In the genomic region with DNA sequence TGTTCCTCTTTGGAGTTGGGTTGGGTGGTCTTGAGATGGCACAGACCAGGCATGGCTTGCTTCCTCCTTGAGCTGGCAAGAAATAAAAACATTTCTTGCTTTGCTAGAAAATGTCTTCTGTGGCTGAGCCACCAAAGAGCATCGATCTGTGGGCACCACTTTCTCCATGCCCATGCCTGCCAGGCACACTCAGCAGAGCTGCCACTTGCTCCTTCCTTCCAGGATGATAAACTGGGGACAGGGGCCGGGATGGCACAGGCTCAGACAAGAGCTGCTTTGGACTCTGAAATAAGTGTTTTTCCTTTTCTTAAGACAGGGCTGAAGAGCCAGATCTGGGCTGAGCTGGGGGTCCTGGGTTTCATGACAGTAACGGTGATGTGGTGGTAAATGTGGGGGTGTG, we compare ENCODE assay signal across 24 cellular contexts. TPM values are rescaled to one million over a fixed set of nuclear protein-coding genes. Genes with fewer than 3 reads are reported as not detected.
DNase-seq lines count a peak whose midpoint lies in the region; ATAC-seq and TF ChIP-seq lines count a peak whose summit lies in the region.
"Had no signal": no experiment of that assay in that cellular context is flagged by ENCODE, and none has a peak within 500 bp of the region (broad histone marks: within the 10 kb centered on the region; RNA-seq: fewer than 3 reads in every experiment).

No MANE protein-coding gene starts in this region.

- peaks cover 14% of the 10 kb centered on the region for H3K4me1 Mint-ChIP-seq in activated CD4-positive, alpha-beta T cell treated with anti-CD3 and anti-CD28 coated beads, Interleukin-2, amount 10 ng/mL, durations not matched to agents 24 days and 14 days
- H3K4me1 Mint-ChIP-seq in activated CD4-positive, alpha-beta T cell treated with anti-CD3 and anti-CD28 coated beads for 36 hours: peaks cover 13% of the 10 kb centered on the region
- peaks cover 10% of the 10 kb centered on the region for H3K4me1 Mint-ChIP-seq in activated CD8-positive, alpha-beta T cell treated with anti-CD3 and anti-CD28 coated beads for 36 hours (ENCODE audit: low read depth)

- peaks cover 4% of the 10 kb centered on the region for H3K36me3 Mint-ChIP-seq in activated CD4-positive, alpha-beta T cell treated with anti-CD3 and anti-CD28 coated beads, Interleukin-2, amount 10 ng/mL, durations not matched to agents 24 days and 14 days (ENCODE audit: low read depth)
- peaks cover 8% of the 10 kb centered on the region for H3K36me3 Mint-ChIP-seq in activated CD4-positive, alpha-beta T cell treated with anti-CD3 and anti-CD28 coated beads for 36 hours (ENCODE audit: low read depth)
- H3K36me3 Mint-ChIP-seq in activated CD8-positive, alpha-beta T cell treated with anti-CD3 and anti-CD28 coated beads for 36 hours (ENCODE audit: low read depth): peaks cover 4% of the 10 kb centered on the region

- H3K36me3 ChIP-seq in esophagus (ENCODE audit: control insufficient read depth in 2 of 2, insufficient read depth in 2 of 2, low read length in 1 of 2): no peaks in the 10 kb centered on the region
- peaks cover 0 to 3% (median 0%) of the 10 kb centered on the region in 4 donors for H3K36me3 ChIP-seq in sigmoid colon
- no peaks in the 10 kb centered on the region for H3K36me3 ChIP-seq in vagina
- H3K36me3 ChIP-seq in brain microvascular endothelial cell (replicated peaks): no peaks in the 10 kb centered on the region

- H3K9me3 Mint-ChIP-seq in activated CD4-positive, alpha-beta T cell treated with anti-CD3 and anti-CD28 coated beads, Interleukin-2, amount 10 ng/mL, durations not matched to agents 24 days and 14 days: no peaks in the 10 kb centered on the region
- H3K9me3 Mint-ChIP-seq in activated CD4-positive, alpha-beta T cell treated with anti-CD3 and anti-CD28 coated beads for 36 hours (ENCODE audit: low read depth): no peaks in the 10 kb centered on the region
- no peaks in the 10 kb centered on the region for H3K9me3 Mint-ChIP-seq in activated CD8-positive, alpha-beta T cell treated with anti-CD3 and anti-CD28 coated beads for 36 hours
- H3K9me3 Mint-ChIP-seq: CD8-positive, alpha-beta T cell; effector memory CD8-positive, alpha-beta T cell; naive thymus-derived CD8-positive, alpha-beta T cell; stimulated activated naive CD8-positive, alpha-beta T cell treated with anti-CD3 and anti-CD28 coated beads, Interleukin-15, amount 100 ng/mL, for 72 hours had no signal

- no peak overlapping the region for H3K4me3 Mint-ChIP-seq in activated CD4-positive, alpha-beta T cell treated with anti-CD3 and anti-CD28 coated beads, Interleukin-2, amount 10 ng/mL, durations not matched to agents 24 days and 14 days
- H3K4me3 Mint-ChIP-seq in activated CD4-positive, alpha-beta T cell treated with anti-CD3 and anti-CD28 coated beads for 36 hours: no peak overlapping the region
- H3K4me3 Mint-ChIP-seq in activated CD8-positive, alpha-beta T cell treated with anti-CD3 and anti-CD28 coated beads for 36 hours: no peak overlapping the region
- H3K4me3 Mint-ChIP-seq: CD8-positive, alpha-beta T cell; effector memory CD8-positive, alpha-beta T cell; naive thymus-derived CD8-positive, alpha-beta T cell; stimulated activated naive CD8-positive, alpha-beta T cell treated with anti-CD3 and anti-CD28 coated beads, Interleukin-15, amount 100 ng/mL, for 72 hours had no signal

- no peak for TF ChIP-seq CTCF in sigmoid colon (IDR thresholded peaks at IDR 0.05)
- no peak for TF ChIP-seq CTCF in vagina (IDR thresholded peaks at IDR 0.05)
- no peak for TF ChIP-seq CTCF in brain microvascular endothelial cell (IDR thresholded peaks at IDR 0.05; ENCODE audit: low read depth, low read length, missing control alignments)
- no peak for TF ChIP-seq CTCF in activated CD8-positive, alpha-beta T cell treated with anti-CD3 and anti-CD28 coated beads for 36 hours (IDR thresholded peaks at IDR 0.05)

- no peak for ATAC-seq in activated CD4-positive, alpha-beta T cell treated with anti-CD3 and anti-CD28 coated beads for 36 hours
- no peak for ATAC-seq in activated CD8-positive, alpha-beta T cell treated with anti-CD3 and anti-CD28 coated beads for 36 hours
- ATAC-seq: activated CD4-positive, CD25-positive, alpha-beta regulatory T cell treated with anti-CD3 and anti-CD28 coated beads, Interleukin-2, amount 50 U/mL, for 24 hours; CD8-positive, alpha-beta T cell; effector memory CD8-positive, alpha-beta T cell; naive thymus-derived CD8-positive, alpha-beta T cell; stimulated activated naive CD8-positive, alpha-beta T cell treated with anti-CD3 and anti-CD28 coated beads, Interleukin-15, amount 100 ng/mL, for 72 hours had no signal

- H3K4me1 ChIP-seq in esophagus (ENCODE audit: control insufficient read depth in 2 of 2, insufficient read depth in 2 of 2, low read length in 1 of 2) (peaks cover 8 to 41% of the 10 kb centered on the region in 2 donors), sigmoid colon (peaks cover 0 to 97% (median 94%) of the 10 kb centered on the region in 4 donors), vagina (peaks cover 90% of the 10 kb centered on the region)

- TF ChIP-seq POLR2A in sigmoid colon (IDR thresholded peaks at IDR 0.05): no peak
- TF ChIP-seq POLR2A in vagina (IDR thresholded peaks at IDR 0.05): no peak

- POLR2A ChIA-PET in activated CD4-positive, alpha-beta T cell treated with anti-CD3 and anti-CD28 coated beads for 36 hours (lab: Charles Lee): no interaction called here
- POLR2A ChIA-PET in activated CD8-positive, alpha-beta T cell treated with anti-CD3 and anti-CD28 coated beads for 36 hours (lab: Charles Lee): no interaction called here

- in situ Hi-C loops in brain microvascular endothelial cell (cut with HindIII; ENCODE audit: low pct_ligation_motif_present, low sequenced_read_pairs): no loop called here

- TF ChIP-seq EP300 in sigmoid colon (IDR thresholded peaks at IDR 0.05): no peak

- H3K27ac ChIP-seq in esophagus (ENCODE audit: low read depth in 2 of 2, low read length in 1 of 2): peak overlapping the region; percentile 56 to 89
- H3K27ac ChIP-seq in sigmoid colon: peak overlapping the region; percentile 91 to 98 (median 95)
- peak overlapping the region; percentile 99 for H3K27ac ChIP-seq in vagina
- H3K27ac ChIP-seq in brain microvascular endothelial cell: no peak overlapping the region

- H3K4me3 ChIP-seq in esophagus (ENCODE audit: low read depth in 1 of 2, low read length in 2 of 2) (no peak overlapping the region), sigmoid colon (no peak overlapping the region), vagina (peak overlapping the region in 1 of 2 donors; percentile 58), brain microvascular endothelial cell (ENCODE audit: low read depth, low read length) (no peak overlapping the region)
- H3K4me3 ChIP-seq: lung had no signal

- DNase-seq in activated CD4-positive, alpha-beta T cell treated with anti-CD3 and anti-CD28 coated beads, Interleukin-2, amount 10 ng/mL, durations not matched to agents 24 days and 14 days: no peak
- DNase-seq in activated CD4-positive, alpha-beta T cell treated with anti-CD3 and anti-CD28 coated beads for 36 hours: no peak
- DNase-seq in sigmoid colon: no peak
- no peak for DNase-seq in vagina (ENCODE audit: extremely low spot score in 2 of 2)
- DNase-seq in brain microvascular endothelial cell: no peak
- DNase-seq in activated CD8-positive, alpha-beta T cell treated with anti-CD3 and anti-CD28 coated beads for 36 hours: no peak
- no peak for DNase-seq in NCI-H2107 treated with DMSO at 0.1 percent for 48 hours (lab: John Stamatoyannopoulos, UW; ENCODE audit: unreplicated experiment)
- DNase-seq: activated CD8-positive, alpha-beta memory T cell treated with anti-CD3 and anti-CD28 coated beads, Interleukin-2, amount 50 U/mL, for 48 hours; activated naive CD4-positive, alpha-beta T cell; CD8-positive, alpha-beta T cell; DND-41; effector memory CD8-positive, alpha-beta T cell; foreskin melanocyte; HCEC 1CT; naive thymus-derived CD8-positive, alpha-beta T cell; NCI-H146; NCI-H2227 treated with DMSO at 0.1 percent for 48 hours; NK-92 treated with Interleukin-12 subunit alpha and Interleukin-12 subunit beta, amount 100 ng/mL, for 24 hours; stimulated activated naive CD8-positive, alpha-beta T cell treated with anti-CD3 and anti-CD28 coated beads, Interleukin-15, amount 100 ng/mL, for 72 hours; T-helper 2 cell had no signal

- WGBS in esophagus, 2 donors: 49 to 63% methylated on average over 3 of the region's 3 CpGs
- 76 to 83% methylated on average over 3 of the region's 3 CpGs for WGBS in sigmoid colon, 2 donors

- no peaks in the 10 kb centered on the region for H3K9me3 ChIP-seq in esophagus (ENCODE audit: control insufficient read depth in 2 of 2, insufficient read depth in 1 of 2, low read depth in 1 of 2, low read length in 1 of 2)
- no peaks in the 10 kb centered on the region for H3K9me3 ChIP-seq in sigmoid colon
- no peaks in the 10 kb centered on the region for H3K9me3 ChIP-seq in vagina

- peaks cover 33% of the 10 kb centered on the region for H3K27me3 Mint-ChIP-seq in activated CD4-positive, alpha-beta T cell treated with anti-CD3 and anti-CD28 coated beads, Interleukin-2, amount 10 ng/mL, durations not matched to agents 24 days and 14 days
- peaks cover 19% of the 10 kb centered on the region for H3K27me3 Mint-ChIP-seq in activated CD4-positive, alpha-beta T cell treated with anti-CD3 and anti-CD28 coated beads for 36 hours
- peaks cover 20% of the 10 kb centered on the region for H3K27me3 Mint-ChIP-seq in activated CD8-positive, alpha-beta T cell treated with anti-CD3 and anti-CD28 coated beads for 36 hours

- H3K27ac Mint-ChIP-seq in activated CD4-positive, alpha-beta T cell treated with anti-CD3 and anti-CD28 coated beads, Interleukin-2, amount 10 ng/mL, durations not matched to agents 24 days and 14 days: peak overlapping the region; percentile 29
- no peak overlapping the region for H3K27ac Mint-ChIP-seq in activated CD4-positive, alpha-beta T cell treated with anti-CD3 and anti-CD28 coated beads for 36 hours
- no peak overlapping the region for H3K27ac Mint-ChIP-seq in activated CD8-positive, alpha-beta T cell treated with anti-CD3 and anti-CD28 coated beads for 36 hours
- H3K27ac Mint-ChIP-seq: CD8-positive, alpha-beta T cell; effector memory CD8-positive, alpha-beta T cell; naive thymus-derived CD8-positive, alpha-beta T cell; progenitor cell of endocrine pancreas; stimulated activated naive CD8-positive, alpha-beta T cell treated with anti-CD3 and anti-CD28 coated beads, Interleukin-15, amount 100 ng/mL, for 72 hours had no signal

- intact Hi-C loops in activated CD4-positive, alpha-beta T cell treated with anti-CD3 and anti-CD28 coated beads, Interleukin-2, amount 10 ng/mL, durations not matched to agents 24 days and 14 days (cut with micrococcal nuclease): no loop called here
- intact Hi-C loops in activated CD4-positive, alpha-beta T cell treated with anti-CD3 and anti-CD28 coated beads for 36 hours (cut with DNase I, micrococcal nuclease): no loop called here
- intact Hi-C loops in sigmoid colon (cut with DNase I) (loop anchor here (10.0 kb wide), 1 partner anchor 817 kb away; no protein-coding TSS in a partner anchor), vagina (cut with DNase I) (no loop called here)
- intact Hi-C loops in activated CD8-positive, alpha-beta T cell treated with anti-CD3 and anti-CD28 coated beads for 36 hours (cut with micrococcal nuclease): no loop called here

- no peaks in the 10 kb centered on the region for H3K27me3 ChIP-seq in esophagus (ENCODE audit: control insufficient read depth in 1 of 2, insufficient read depth in 2 of 2, low read length in 2 of 2)
- no peaks in the 10 kb centered on the region for H3K27me3 ChIP-seq in sigmoid colon
- H3K27me3 ChIP-seq in vagina: no peaks in the 10 kb centered on the region
- no peaks in the 10 kb centered on the region for H3K27me3 ChIP-seq in brain microvascular endothelial cell (replicated peaks)

- CTCF ChIA-PET in activated CD4-positive, alpha-beta T cell treated with anti-CD3 and anti-CD28 coated beads for 36 hours (lab: Charles Lee): interaction anchor here (0.6 to 4.4 kb wide), 8 partner anchors 12 to 198 kb away, joined by 3 to 27 read pairs (median 4); no protein-coding TSS in a partner anchor
- CTCF ChIA-PET in activated CD8-positive, alpha-beta T cell treated with anti-CD3 and anti-CD28 coated beads for 36 hours (lab: Charles Lee): interaction anchor here (1.0 to 12.4 kb wide), 6 partner anchors 14 to 76 kb away, joined by 3 to 154 read pairs (median 38); no protein-coding TSS in a partner anchor

RNA-seq across cellular contexts. Expression of a gene that starts 32.8 kb away (rescaled TPM):
- total RNA-seq in activated CD4-positive, alpha-beta T cell treated with anti-CD3 and anti-CD28 coated beads, Interleukin-2, amount 10 ng/mL, durations not matched to agents 24 days and 14 days: 8.3 and 10.4 TPM in 2 replicates
- total RNA-seq in activated CD4-positive, alpha-beta T cell treated with anti-CD3 and anti-CD28 coated beads for 36 hours: 1 to 10 TPM; 4.3 to 4.8 TPM
- 10 to 100 TPM; 26.9 to 38.5 TPM for polyA plus RNA-seq in esophagus
- total RNA-seq in sigmoid colon: 100 to 1,000 TPM in 1 of 4 donors, 10 to 100 TPM in 3; 44.1 to 104 (median 58.5) TPM
- 10 to 100 TPM; 10.6 to 28.2 (median 22.2) TPM for polyA plus RNA-seq in sigmoid colon
- total RNA-seq in vagina: 81.8 TPM
- total RNA-seq in activated CD8-positive, alpha-beta T cell treated with anti-CD3 and anti-CD28 coated beads for 36 hours: 1 to 10 TPM; 4.7 to 5.0 TPM

RNA-seq across cellular contexts. Expression of a gene that starts 58.7 kb away (rescaled TPM):
- total RNA-seq in activated CD4-positive, alpha-beta T cell treated with anti-CD3 and anti-CD28 coated beads, Interleukin-2, amount 10 ng/mL, durations not matched to agents 24 days and 14 days: 0.12 TPM in 1 of 2 replicates, not detected in the other
- under 1 TPM; 0.21 to 0.25 TPM for total RNA-seq in activated CD4-positive, alpha-beta T cell treated with anti-CD3 and anti-CD28 coated beads for 36 hours
- polyA plus RNA-seq in esophagus: not detected
- 1 to 10 TPM; 1.2 to 2.0 (median 1.7) TPM for total RNA-seq in sigmoid colon
- polyA plus RNA-seq in sigmoid colon: under 1 TPM in 1 of 3 donors, not detected in 2; 0.13 TPM
- total RNA-seq in vagina: not detected
- not detected for total RNA-seq in activated CD8-positive, alpha-beta T cell treated with anti-CD3 and anti-CD28 coated beads for 36 hours
- total RNA-seq: CD8-positive, alpha-beta T cell; naive thymus-derived CD8-positive, alpha-beta T cell; progenitor cell of endocrine pancreas had no signal
- polyA plus RNA-seq: naive thymus-derived CD8-positive, alpha-beta T cell had no signal
